In the genomic region with DNA sequence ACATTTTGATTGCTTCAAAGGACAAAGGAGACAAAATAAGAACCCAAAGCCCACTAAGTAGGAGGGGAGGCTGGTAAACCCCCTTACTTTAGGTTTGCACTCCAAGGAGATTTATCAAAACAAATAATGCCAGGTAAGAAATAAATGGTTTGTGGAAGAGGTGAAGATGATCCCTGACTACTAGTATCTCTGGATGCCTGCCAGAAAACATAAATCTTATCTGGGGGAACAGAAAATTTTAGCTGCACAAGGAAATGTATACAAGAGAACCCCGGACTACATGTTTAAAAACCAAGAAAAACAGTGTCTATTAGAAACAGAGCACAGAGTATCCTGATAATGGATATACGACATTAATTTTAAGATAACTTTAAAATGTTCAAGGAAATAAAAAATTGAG, we compare ENCODE assay signal across 29 cellular contexts.
"Had no signal": no experiment of that assay in that cellular context is flagged by ENCODE, and none has a peak within 500 bp of the region (broad histone marks: within the 10 kb centered on the region; RNA-seq: fewer than 3 reads in every experiment).

No MANE protein-coding gene starts in this region.

- FAIRE-seq: endometrium, endothelial cell of umbilical vein, frontal cortex had no signal

- H3K27ac ChIP-seq: colonic mucosa, coronary artery, dorsolateral prefrontal cortex, epithelial cell of prostate, esophagus muscularis mucosa, esophagus squamous epithelium, foreskin keratinocyte, gastrocnemius medialis, gastroesophageal sphincter, heart left ventricle, heart right ventricle, hepatocyte had no signal

- H3K27ac Mint-ChIP-seq: dendritic cell treated with granulocyte-macrophage colony-stimulating factor and Interleukin-4, amounts not matched to agents 40 ng/mL and 50 ng/mL, for 4 days; endodermal cell had no signal

- H3K9me3 ChIP-seq: colonic mucosa, gastrocnemius medialis had no signal

- DNase-seq: colonic mucosa; cortex of kidney; dermis blood vessel endothelial cell; dorsolateral prefrontal cortex; effector CD4-positive, alpha-beta T cell; effector CD8-positive, alpha-beta T cell; effector memory CD4-positive, alpha-beta T cell; effector memory CD8-positive, alpha-beta T cell; endodermal cell; erythroblast; esophagus squamous epithelium; foreskin fibroblast; foreskin keratinocyte; foreskin melanocyte; gastrocnemius medialis; glutamatergic neuron; head of caudate nucleus; heart left ventricle; heart right ventricle had no signal

- H3K4me1 Mint-ChIP-seq: endodermal cell had no signal

- H3K36me3 ChIP-seq: colonic mucosa, esophagus muscularis mucosa, esophagus squamous epithelium, gastrocnemius medialis, gastroesophageal sphincter, heart left ventricle, heart right ventricle had no signal

- H2AFZ ChIP-seq: hepatocyte had no signal

- H3K79me2 ChIP-seq: hepatocyte had no signal

- H3K27me3 ChIP-seq: colonic mucosa, dorsolateral prefrontal cortex, esophagus muscularis mucosa, esophagus squamous epithelium, foreskin keratinocyte, gastrocnemius medialis, gastroesophageal sphincter, heart left ventricle, heart right ventricle, hepatocyte had no signal

- H3K4me3 ChIP-seq: colonic mucosa, coronary artery, dorsolateral prefrontal cortex, esophagus muscularis mucosa, esophagus squamous epithelium, gastrocnemius medialis, gastroesophageal sphincter, heart left ventricle, heart right ventricle, hepatocyte had no signal

- H3K4me3 Mint-ChIP-seq: dendritic cell treated with granulocyte-macrophage colony-stimulating factor and Interleukin-4, amounts not matched to agents 40 ng/mL and 50 ng/mL, for 4 days; effector memory CD8-positive, alpha-beta T cell; endodermal cell had no signal

- ATAC-seq: effector memory CD8-positive, alpha-beta T cell; esophagus mucosa; foreskin keratinocyte; gastrocnemius medialis; gastroesophageal sphincter; heart left ventricle; heart right ventricle had no signal

- H3K4me1 ChIP-seq: esophagus muscularis mucosa, esophagus squamous epithelium, foreskin keratinocyte, gastrocnemius medialis, gastroesophageal sphincter, heart left ventricle, heart right ventricle had no signal

- H3K27me3 Mint-ChIP-seq: effector memory CD8-positive, alpha-beta T cell had no signal

- H3K4me2 ChIP-seq: hepatocyte had no signal
